In genomic region chr21:33650929-33651505, GRCh38 we compare ENCODE assay signal across 15 cellular contexts.
"Had no signal": no experiment of that assay in that cellular context is flagged by ENCODE, and none has a peak within 500 bp of the region (broad histone marks: within the 10 kb centered on the region; RNA-seq: fewer than 3 reads in every experiment).

No MANE protein-coding gene starts in this region.

- H3K36me3 Mint-ChIP-seq: activated naive CD4-positive, alpha-beta T cell treated with anti-CD3 and anti-CD28 coated beads, Interleukin-2, amount 10 ng/mL, durations not matched to agents 7 days and 5 days; memory B cell had no signal

- H3K27me3 ChIP-seq: adrenal gland, brain microvascular endothelial cell, esophagus muscularis mucosa, foreskin keratinocyte, left lung, thyroid gland, vagina had no signal

- H3K27ac Mint-ChIP-seq: activated CD4-positive, alpha-beta T cell treated with anti-CD3 and anti-CD28 coated beads for 36 hours; activated CD8-positive, alpha-beta T cell treated with anti-CD3 and anti-CD28 coated beads for 36 hours; activated naive CD4-positive, alpha-beta T cell treated with anti-CD3 and anti-CD28 coated beads, Interleukin-2, amount 10 ng/mL, durations not matched to agents 7 days and 5 days; activated T-helper 17 cell treated with anti-CD3 and anti-CD28 coated beads, Interleukin-2, amount 50 U/mL, for 72 hours; memory B cell had no signal

- H3K4me2 ChIP-seq: smooth muscle cell had no signal

- H3K4me3 ChIP-seq: adrenal gland, esophagus muscularis mucosa, left lung, smooth muscle cell, thyroid gland, vagina had no signal

- H3K36me3 ChIP-seq: adrenal gland, brain microvascular endothelial cell, esophagus muscularis mucosa, left lung, thyroid gland, vagina had no signal

- H3K27me3 Mint-ChIP-seq: activated CD4-positive, alpha-beta T cell treated with anti-CD3 and anti-CD28 coated beads for 36 hours; activated CD8-positive, alpha-beta T cell treated with anti-CD3 and anti-CD28 coated beads for 36 hours; activated T-helper 17 cell treated with anti-CD3 and anti-CD28 coated beads, Interleukin-2, amount 50 U/mL, for 72 hours had no signal

- H3K4me1 Mint-ChIP-seq: activated CD4-positive, alpha-beta T cell treated with anti-CD3 and anti-CD28 coated beads for 36 hours; activated naive CD4-positive, alpha-beta T cell treated with anti-CD3 and anti-CD28 coated beads, Interleukin-2, amount 10 ng/mL, durations not matched to agents 7 days and 5 days; activated T-helper 17 cell treated with anti-CD3 and anti-CD28 coated beads, Interleukin-2, amount 50 U/mL, for 72 hours; memory B cell had no signal

- H3K27ac ChIP-seq: brain microvascular endothelial cell, esophagus muscularis mucosa, foreskin keratinocyte, left lung, parathyroid adenoma, thyroid gland, vagina had no signal

- H3K9me3 Mint-ChIP-seq: activated CD8-positive, alpha-beta T cell treated with anti-CD3 and anti-CD28 coated beads for 36 hours; activated naive CD4-positive, alpha-beta T cell treated with anti-CD3 and anti-CD28 coated beads, Interleukin-2, amount 10 ng/mL, durations not matched to agents 7 days and 5 days; activated T-helper 17 cell treated with anti-CD3 and anti-CD28 coated beads, Interleukin-2, amount 50 U/mL, for 72 hours; memory B cell had no signal

- H3K4me3 Mint-ChIP-seq: activated CD4-positive, alpha-beta T cell treated with anti-CD3 and anti-CD28 coated beads for 36 hours; activated CD8-positive, alpha-beta T cell treated with anti-CD3 and anti-CD28 coated beads for 36 hours; activated naive CD4-positive, alpha-beta T cell treated with anti-CD3 and anti-CD28 coated beads, Interleukin-2, amount 10 ng/mL, durations not matched to agents 7 days and 5 days; activated T-helper 17 cell treated with anti-CD3 and anti-CD28 coated beads, Interleukin-2, amount 50 U/mL, for 72 hours; memory B cell had no signal

- H3K9me3 ChIP-seq: adrenal gland, esophagus muscularis mucosa, left lung, thyroid gland, vagina had no signal

- DNase-seq: activated CD4-positive, alpha-beta T cell treated with anti-CD3 and anti-CD28 coated beads for 36 hours; activated CD8-positive, alpha-beta T cell treated with anti-CD3 and anti-CD28 coated beads for 36 hours; activated naive CD4-positive, alpha-beta T cell treated with anti-CD3 and anti-CD28 coated beads, Interleukin-2, amount 10 ng/mL, durations not matched to agents 7 days and 5 days; adrenal gland; brain microvascular endothelial cell; foreskin keratinocyte; left lung; T-helper 9 cell; thyroid gland had no signal

- ATAC-seq: activated CD4-positive, alpha-beta T cell treated with anti-CD3 and anti-CD28 coated beads for 36 hours; activated CD8-positive, alpha-beta T cell treated with anti-CD3 and anti-CD28 coated beads for 36 hours; activated T-helper 17 cell treated with anti-CD3 and anti-CD28 coated beads, Interleukin-2, amount 50 U/mL, for 72 hours; foreskin keratinocyte; left lung had no signal

- H3K4me1 ChIP-seq: parathyroid adenoma had no signal

- H2AFZ ChIP-seq: parathyroid adenoma had no signal

- H3K9ac ChIP-seq: parathyroid adenoma had no signal
